Comparison of ENCODE assay signal across 17 cellular contexts in genomic region chr7:44291733-44292395, GRCh38. TPM values are rescaled to one million over a fixed set of nuclear protein-coding genes. Genes with fewer than 3 reads are reported as not detected.
DNase-seq lines count a peak whose midpoint lies in the region; ATAC-seq and TF ChIP-seq lines count a peak whose summit lies in the region.
"Had no signal": no experiment of that assay in that cellular context is flagged by ENCODE, and none has a peak within 500 bp of the region (broad histone marks: within the 10 kb centered on the region; RNA-seq: fewer than 3 reads in every experiment).

No MANE protein-coding gene starts in this region.

- H3K27ac ChIP-seq in endodermal cell (ENCODE audit: low read depth, low read length) = no peak overlapping the region
- H3K27ac ChIP-seq: upper lobe of right lung had no signal

- CTCF ChIA-PET in activated naive CD4-positive, alpha-beta T cell treated with anti-CD3 and anti-CD28 coated beads, Interleukin-2, amount 10 ng/mL, durations not matched to agents 7 days and 5 days (lab: Charles Lee) = interaction anchor here (1.0 kb wide), 1 partner anchor 51 kb away, joined by 4 read pairs; no protein-coding TSS in a partner anchor

- ATAC-seq in left lobe of liver = no peak
- ATAC-seq in GM21515 (IDR thresholded peaks at IDR 0.05; ENCODE audit: unreplicated experiment) = no peak
- ATAC-seq in GM19463 (IDR thresholded peaks at IDR 0.05; ENCODE audit: unreplicated experiment) = no peak
- ATAC-seq: stimulated activated naive CD8-positive, alpha-beta T cell treated with anti-CD3 and anti-CD28 coated beads, Interleukin-15, Interleukin-2, amounts not matched to agents 100 U/mL and 50 U/mL, for 24 hours had no signal

- WGBS in endodermal cell (ENCODE audit: insufficient coverage in 1 of 2, insufficient read length in 1 of 2), 2 experiments = 91 to 93% methylated on average over 6 to 9 of the region's 9 CpGs

- H3K9me3 Mint-ChIP-seq in activated naive CD4-positive, alpha-beta T cell treated with anti-CD3 and anti-CD28 coated beads, Interleukin-2, amount 10 ng/mL, durations not matched to agents 7 days and 5 days = no peaks in the 10 kb centered on the region
- H3K9me3 Mint-ChIP-seq in endodermal cell = no peaks in the 10 kb centered on the region
- H3K9me3 Mint-ChIP-seq: activated T-helper 1 cell treated with anti-CD3 and anti-CD28 coated beads, Interleukin-12 subunit alpha, Interleukin-12 subunit beta, Interleukin-2, Interleukin-4 antibody, amounts not matched to agents 30 ng/mL and 10 ng/mL and 1 ng/mL, durations not matched to agents 14 hours and 24 hours and 36 hours had no signal

- peaks cover 49% of the 10 kb centered on the region for H3K27me3 ChIP-seq in endodermal cell (ENCODE audit: control insufficient read depth, insufficient read depth, low read length, poor library complexity, severe bottlenecking)

- H3K9me3 ChIP-seq in endodermal cell (ENCODE audit: control insufficient read depth, low read length) = no peaks in the 10 kb centered on the region
- H3K9me3 ChIP-seq: adrenal gland, upper lobe of right lung had no signal

- peak; percentile 13 for DNase-seq in activated naive CD4-positive, alpha-beta T cell treated with anti-CD3 and anti-CD28 coated beads, Interleukin-2, amount 10 ng/mL, durations not matched to agents 7 days and 5 days
- no peak for DNase-seq in activated naive CD4-positive, alpha-beta T cell (lab: John Stamatoyannopoulos, UW)
- DNase-seq in endodermal cell (peak; percentile 22), left lobe of liver (ENCODE audit: low spot score) (peak; percentile 15), ureter (ENCODE audit: low spot score) (peak; percentile 38), NCI-H2196 (lab: John Stamatoyannopoulos, UW; ENCODE audit: unreplicated experiment) (no peak)
- DNase-seq: central memory CD4-positive, alpha-beta T cell; effector CD8-positive, alpha-beta T cell; NCI-H2081 treated with DMSO at 0.1 percent for 48 hours; NCI-H510A treated with DMSO at 0.1 percent for 48 hours; retina; stimulated activated naive CD8-positive, alpha-beta T cell treated with anti-CD3 and anti-CD28 coated beads, Interleukin-15, Interleukin-2, amounts not matched to agents 100 U/mL and 50 U/mL, for 24 hours had no signal

- H3K27me3 Mint-ChIP-seq in activated naive CD4-positive, alpha-beta T cell treated with anti-CD3 and anti-CD28 coated beads, Interleukin-2, amount 10 ng/mL, durations not matched to agents 7 days and 5 days = peaks cover 61% of the 10 kb centered on the region
- H3K27me3 Mint-ChIP-seq in endodermal cell (ENCODE audit: insufficient read depth) = peaks cover 43% of the 10 kb centered on the region

- no peaks in the 10 kb centered on the region for H3K36me3 ChIP-seq in endodermal cell (ENCODE audit: control insufficient read depth, insufficient read depth, low read length)
- H3K36me3 ChIP-seq: adrenal gland, upper lobe of right lung had no signal

- H3K27ac Mint-ChIP-seq in activated naive CD4-positive, alpha-beta T cell treated with anti-CD3 and anti-CD28 coated beads, Interleukin-2, amount 10 ng/mL, durations not matched to agents 7 days and 5 days = no peak overlapping the region
- no peak overlapping the region for H3K27ac Mint-ChIP-seq in endodermal cell
- H3K27ac Mint-ChIP-seq: activated T-helper 1 cell treated with anti-CD3 and anti-CD28 coated beads, Interleukin-12 subunit alpha, Interleukin-12 subunit beta, Interleukin-2, Interleukin-4 antibody, amounts not matched to agents 30 ng/mL and 10 ng/mL and 1 ng/mL, durations not matched to agents 14 hours and 24 hours and 36 hours had no signal

- H3K4me3 ChIP-seq in endodermal cell (ENCODE audit: low read length) = no peak overlapping the region
- H3K4me3 ChIP-seq: adrenal gland, upper lobe of right lung had no signal

- no peak for TF ChIP-seq CTCF in endodermal cell (conservative IDR thresholded peaks at IDR 0.05)

- no peaks in the 10 kb centered on the region for H3K4me1 Mint-ChIP-seq in activated naive CD4-positive, alpha-beta T cell treated with anti-CD3 and anti-CD28 coated beads, Interleukin-2, amount 10 ng/mL, durations not matched to agents 7 days and 5 days
- peaks cover 4% of the 10 kb centered on the region for H3K4me1 Mint-ChIP-seq in endodermal cell

- H3K9ac ChIP-seq in endodermal cell (ENCODE audit: extremely low read depth, low read length, poor library complexity, severe bottlenecking) = no peak overlapping the region

- no peaks in the 10 kb centered on the region for H3K36me3 Mint-ChIP-seq in activated naive CD4-positive, alpha-beta T cell treated with anti-CD3 and anti-CD28 coated beads, Interleukin-2, amount 10 ng/mL, durations not matched to agents 7 days and 5 days
- no peaks in the 10 kb centered on the region for H3K36me3 Mint-ChIP-seq in endodermal cell (ENCODE audit: low read depth)

- H3K4me3 Mint-ChIP-seq in activated naive CD4-positive, alpha-beta T cell treated with anti-CD3 and anti-CD28 coated beads, Interleukin-2, amount 10 ng/mL, durations not matched to agents 7 days and 5 days = no peak overlapping the region
- H3K4me3 Mint-ChIP-seq in endodermal cell = no peak overlapping the region
- H3K4me3 Mint-ChIP-seq: activated T-helper 1 cell treated with anti-CD3 and anti-CD28 coated beads, Interleukin-12 subunit alpha, Interleukin-12 subunit beta, Interleukin-2, Interleukin-4 antibody, amounts not matched to agents 30 ng/mL and 10 ng/mL and 1 ng/mL, durations not matched to agents 14 hours and 24 hours and 36 hours had no signal

- no peaks in the 10 kb centered on the region for H3K4me1 ChIP-seq in endodermal cell (ENCODE audit: control insufficient read depth, insufficient read depth, low read length)

RNA-seq across cellular contexts. Expression of gene CAMK2B, which starts 33.5 kb away (rescaled TPM):
- total RNA-seq in endodermal cell = under 1 TPM in 1 of 2 donors, not detected in 1; 0.26 TPM
- polyA plus RNA-seq in endodermal cell (2013, experiment 1 of 2) = 0.32 TPM
- polyA plus RNA-seq in endodermal cell (2013, experiment 2 of 2) = 1.6 TPM
- total RNA-seq in left lobe of liver = 5.0 TPM
- not detected for total RNA-seq in ureter

Comparison
In these comparisons a context has a peak if more than half of its experiments do, and no peak if none do; other contexts are left out.
1. DNase-seq: peak in activated naive CD4-positive, alpha-beta T cell treated with anti-CD3 and anti-CD28 coated beads, Interleukin-2, amount 10 ng/mL, durations not matched to agents 7 days and 5 days (single experiment), endodermal cell (single experiment), left lobe of liver (single experiment) and ureter (single experiment); none in activated naive CD4-positive, alpha-beta T cell (0 of 4) and NCI-H2196 (single experiment).